Comparison of ENCODE assay signal across 1 cellular context in genomic region chr21:31103571-31104265, GRCh38.
TF ChIP-seq lines count a peak whose summit lies in the region.

No MANE protein-coding gene starts in this region.

TF ChIP-seq in HepG2, 621 proteins besides CTCF, POLR2A, EP300 and RAD21 (continued from another document):
- TF ChIP-seq PRDM4 (CRISPR knock-in tag; IDR thresholded peaks at IDR 0.05; ENCODE audit: borderline replicate concordance) (no peak), ZMAT3 (CRISPR knock-in tag; conservative IDR thresholded peaks at IDR 0.05) (no peak), GABPB1 (CRISPR knock-in tag; IDR thresholded peaks at IDR 0.05) (no peak), E2F5 (CRISPR knock-in tag; conservative IDR thresholded peaks at IDR 0.05) (no peak), ELK4 (CRISPR knock-in tag; IDR thresholded peaks at IDR 0.05; ENCODE audit: borderline replicate concordance) (no peak), ZNF256 (CRISPR knock-in tag; conservative IDR thresholded peaks at IDR 0.05) (no peak), ZNF773 (CRISPR knock-in tag; IDR thresholded peaks at IDR 0.05; ENCODE audit: borderline replicate concordance) (no peak), ZNF329 (CRISPR knock-in tag; IDR thresholded peaks at IDR 0.05; ENCODE audit: low read depth) (no peak), ONECUT2 (CRISPR knock-in tag; IDR thresholded peaks at IDR 0.05) (no peak), FOXA3 (CRISPR knock-in tag; IDR thresholded peaks at IDR 0.05) (no peak)
- TF ChIP-seq, protein P1, sequence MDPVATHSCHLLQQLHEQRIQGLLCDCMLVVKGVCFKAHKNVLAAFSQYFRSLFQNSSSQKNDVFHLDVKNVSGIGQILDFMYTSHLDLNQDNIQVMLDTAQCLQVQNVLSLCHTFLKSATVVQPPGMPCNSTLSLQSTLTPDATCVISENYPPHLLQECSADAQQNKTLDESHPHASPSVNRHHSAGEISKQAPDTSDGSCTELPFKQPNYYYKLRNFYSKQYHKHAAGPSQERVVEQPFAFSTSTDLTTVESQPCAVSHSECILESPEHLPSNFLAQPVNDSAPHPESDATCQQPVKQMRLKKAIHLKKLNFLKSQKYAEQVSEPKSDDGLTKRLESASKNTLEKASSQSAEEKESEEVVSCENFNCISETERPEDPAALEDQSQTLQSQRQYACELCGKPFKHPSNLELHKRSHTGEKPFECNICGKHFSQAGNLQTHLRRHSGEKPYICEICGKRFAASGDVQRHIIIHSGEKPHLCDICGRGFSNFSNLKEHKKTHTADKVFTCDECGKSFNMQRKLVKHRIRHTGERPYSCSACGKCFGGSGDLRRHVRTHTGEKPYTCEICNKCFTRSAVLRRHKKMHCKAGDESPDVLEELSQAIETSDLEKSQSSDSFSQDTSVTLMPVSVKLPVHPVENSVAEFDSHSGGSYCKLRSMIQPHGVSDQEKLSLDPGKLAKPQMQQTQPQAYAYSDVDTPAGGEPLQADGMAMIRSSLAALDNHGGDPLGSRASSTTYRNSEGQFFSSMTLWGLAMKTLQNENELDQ (CRISPR knock-in tag; IDR thresholded peaks at IDR 0.05; ENCODE audit: borderline replicate concordance): no peak
